11 cellular contexts compared by ENCODE assay signal in genomic region chrX:46653482-46653881, GRCh38.
DNase-seq lines count a peak whose midpoint lies in the region; ATAC-seq, FAIRE-seq and TF ChIP-seq lines count a peak whose summit lies in the region.
"Had no signal": no experiment of that assay in that cellular context is flagged by ENCODE, and none has a peak within 500 bp of the region (broad histone marks: within the 10 kb centered on the region; RNA-seq: fewer than 3 reads in every experiment).

No MANE protein-coding gene starts in this region.

- no peak overlapping the region for H3K4me3 ChIP-seq in astrocyte (ENCODE audit: insufficient read depth, low read depth, low read length)
- H3K4me3 ChIP-seq: SK-N-MC had no signal

- CTCF ChIA-PET in HEK293T (lab: Yijun Ruan, JAX), result interaction anchor here (0.6 to 1.9 kb wide), 6 partner anchors 29 to 927 kb away, joined by 3 to 11 read pairs (median 4); no protein-coding TSS in a partner anchor

- H3K9me3 Mint-ChIP-seq in astrocyte (ENCODE audit: unreplicated experiment) (no peaks in the 10 kb centered on the region), neural crest cell (no peaks in the 10 kb centered on the region)
- H3K9me3 Mint-ChIP-seq: activated T-helper 2 cell treated with anti-CD3 and anti-CD28 coated beads, Interferon-gamma antibody, Interleukin-2, Interleukin-4, amounts not matched to agents 10 μg/mL and 5 μg/mL and 100 μg/mL, durations not matched to agents 14 hours and 24 hours and 36 hours; CD8-positive, alpha-beta memory T cell had no signal

- no peak overlapping the region for H3K27ac ChIP-seq in astrocyte (ENCODE audit: low read depth, low read length)
- H3K27ac ChIP-seq: SK-N-MC had no signal

- H3K27me3 Mint-ChIP-seq in astrocyte (ENCODE audit: low read depth, unreplicated experiment) (no peaks in the 10 kb centered on the region), neural crest cell (ENCODE audit: low read depth) (no peaks in the 10 kb centered on the region)
- H3K27me3 Mint-ChIP-seq: CD8-positive, alpha-beta memory T cell had no signal

- H3K9me3 ChIP-seq in astrocyte (ENCODE audit: insufficient read depth, low read depth, low read length), result no peaks in the 10 kb centered on the region

- POLR2A ChIA-PET in HEK293T (lab: Yijun Ruan, JAX), result no interaction called here

- no peaks in the 10 kb centered on the region for H3K27me3 ChIP-seq in astrocyte (ENCODE audit: insufficient read depth, low read length)

- ATAC-seq in HG03135 (IDR thresholded peaks at IDR 0.05; ENCODE audit: unreplicated experiment), result no peak
- ATAC-seq in HG03521 (IDR thresholded peaks at IDR 0.05; ENCODE audit: unreplicated experiment), result no peak

- peaks cover 7% of the 10 kb centered on the region for H3K4me1 ChIP-seq in astrocyte (ENCODE audit: insufficient read depth, low read length)

- H4K20me1 ChIP-seq in astrocyte (ENCODE audit: insufficient read depth, low read length), result no peaks in the 10 kb centered on the region

- DNase-seq in NCI-H526 (lab: John Stamatoyannopoulos, UW) (peak; percentile 1 to 28), NCI-H526 treated with DMSO at 0.1 percent for 48 hours (lab: John Stamatoyannopoulos, UW) (no peak), HEK293T (ENCODE audit: extremely low spot score) (peak; percentile 43), astrocyte (ENCODE audit: low read depth) (no peak), neural crest cell (ENCODE audit: low read depth, low spot score) (no peak)
- DNase-seq in effector CD8-positive, alpha-beta T cell (lab: John Stamatoyannopoulos, UW), result no peak
- DNase-seq: CD8-positive, alpha-beta memory T cell had no signal

- H3K9ac ChIP-seq in astrocyte (ENCODE audit: low read length), result no peak overlapping the region

- H3K27ac Mint-ChIP-seq in astrocyte (ENCODE audit: unreplicated experiment) (no peak overlapping the region), neural crest cell (ENCODE audit: unreplicated experiment) (no peak overlapping the region)
- H3K27ac Mint-ChIP-seq: activated T-helper 2 cell treated with anti-CD3 and anti-CD28 coated beads, Interferon-gamma antibody, Interleukin-2, Interleukin-4, amounts not matched to agents 10 μg/mL and 5 μg/mL and 100 μg/mL, durations not matched to agents 14 hours and 24 hours and 36 hours had no signal

- no peaks in the 10 kb centered on the region for H3K79me2 ChIP-seq in astrocyte (ENCODE audit: insufficient read depth, low read length)

- H2AFZ ChIP-seq in astrocyte (ENCODE audit: low read depth, low read length), result no peak overlapping the region

- no peak for FAIRE-seq in astrocyte (lab: Jason Lieb, UNC)

- TF ChIP-seq CTCF in astrocyte (IDR thresholded peaks at IDR 0.05; ENCODE audit: insufficient read depth, low read depth, low read length) (peak; percentile 7), neural crest cell (conservative IDR thresholded peaks at IDR 0.05) (peak; percentile 42)

- no peaks in the 10 kb centered on the region for H3K36me3 ChIP-seq in astrocyte (ENCODE audit: insufficient read depth, low read length)

- H3K36me3 Mint-ChIP-seq in astrocyte (ENCODE audit: low read depth, unreplicated experiment), result no peaks in the 10 kb centered on the region
- H3K36me3 Mint-ChIP-seq in neural crest cell (ENCODE audit: low read depth), result peaks cover 6% of the 10 kb centered on the region
- H3K36me3 Mint-ChIP-seq: CD8-positive, alpha-beta memory T cell had no signal

- H3K4me2 ChIP-seq in astrocyte (ENCODE audit: low read length), result no peak overlapping the region

- no peak overlapping the region for H3K4me3 Mint-ChIP-seq in astrocyte (ENCODE audit: unreplicated experiment)
- no peak overlapping the region for H3K4me3 Mint-ChIP-seq in neural crest cell
- H3K4me3 Mint-ChIP-seq: CD8-positive, alpha-beta memory T cell had no signal

- H3K4me1 Mint-ChIP-seq in astrocyte (ENCODE audit: low read depth, unreplicated experiment) (peaks cover 17% of the 10 kb centered on the region), neural crest cell (peaks cover 16% of the 10 kb centered on the region)
- H3K4me1 Mint-ChIP-seq: CD8-positive, alpha-beta memory T cell had no signal

TF ChIP-seq in HEK293T, 16 proteins besides CTCF, POLR2A, EP300 and RAD21:
- TF ChIP-seq SUZ12 (IDR thresholded peaks at IDR 0.05) (no peak), LEF1 (IDR thresholded peaks at IDR 0.05; ENCODE audit: borderline replicate concordance) (no peak), PKNOX1 (IDR thresholded peaks at IDR 0.05) (no peak), ELF4 (IDR thresholded peaks at IDR 0.05) (no peak), ARNT (IDR thresholded peaks at IDR 0.05) (no peak), CTBP1 (IDR thresholded peaks at IDR 0.05; ENCODE audit: borderline replicate concordance) (no peak), FOXM1 (IDR thresholded peaks at IDR 0.05; ENCODE audit: borderline replicate concordance) (no peak)

Comparison
In these comparisons a context has a peak if more than half of its experiments do, and no peak if none do; other contexts are left out.
1. DNase-seq: peak in NCI-H526 (2 of 2) and HEK293T (single experiment); none in NCI-H526 treated with DMSO at 0.1 percent for 48 hours (single experiment), astrocyte (single experiment), neural crest cell (single experiment) and effector CD8-positive, alpha-beta T cell (single experiment).